8 cellular contexts compared by ENCODE assay signal in the genomic region with DNA sequence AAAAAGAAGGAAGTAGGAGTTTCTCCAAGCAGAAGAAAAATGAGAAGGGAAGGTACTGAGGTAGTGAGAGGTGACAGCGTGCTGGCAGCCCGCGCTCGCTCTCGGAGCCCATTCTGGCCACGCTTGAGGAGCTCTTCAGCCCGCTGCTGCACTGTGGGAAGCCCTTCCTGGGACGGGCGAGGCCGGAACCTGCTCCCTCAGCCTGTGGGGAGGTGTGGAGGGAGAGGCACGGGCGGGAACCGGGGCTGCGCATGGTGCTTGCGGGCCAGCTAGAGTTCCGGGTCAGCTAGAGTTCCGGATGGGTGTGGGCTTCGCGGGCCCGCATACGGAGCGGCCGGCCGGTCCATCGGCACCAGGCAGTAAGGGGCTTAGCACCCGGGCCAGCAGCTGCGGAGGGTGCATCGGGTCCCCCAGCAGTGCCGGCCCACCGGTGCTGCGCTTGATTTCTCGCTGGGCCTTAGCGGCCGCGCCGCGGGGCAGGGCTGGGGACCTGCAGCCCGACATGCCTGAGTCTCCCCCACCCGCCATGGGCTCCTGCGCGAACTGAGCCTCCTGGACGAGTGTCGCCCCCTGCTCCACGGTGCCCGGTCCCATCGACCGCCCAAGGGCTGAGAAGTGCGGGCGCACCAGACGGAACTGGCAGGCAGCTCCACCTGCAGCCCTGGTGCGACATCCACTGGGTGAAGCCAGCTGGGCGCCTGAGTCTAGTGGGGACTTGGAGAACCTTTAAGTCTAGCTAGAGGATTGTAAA. TPM values are rescaled to one million over a fixed set of nuclear protein-coding genes. Genes with fewer than 3 reads are reported as not detected.
DNase-seq lines count a peak whose midpoint lies in the region; ATAC-seq, FAIRE-seq and TF ChIP-seq lines count a peak whose summit lies in the region.

No MANE protein-coding gene starts in this region.

- CTCF ChIA-PET in A673 (lab: Charles Lee) = no interaction called here

- no peak for FAIRE-seq in urothelium cell line (lab: Jason Lieb, UNC)

- intact Hi-C loops in activated CD4-positive, alpha-beta T cell treated with anti-CD3 and anti-CD28 coated beads, Interleukin-2, amount 10 ng/mL, durations not matched to agents 24 days and 14 days (cut with micrococcal nuclease) = no loop called here
- intact Hi-C loops in left ventricle myocardium inferior (cut with micrococcal nuclease) (no loop called here), A673 (cut with micrococcal nuclease; ENCODE audit: unreplicated experiment) (no loop called here), adrenal gland (cut with DNase I) (no loop called here)

- TF ChIP-seq CTCF in left ventricle myocardium inferior (IDR thresholded peaks at IDR 0.05; ENCODE audit: borderline replicate concordance) = no peak
- no peak for TF ChIP-seq CTCF in A673 (conservative IDR thresholded peaks at IDR 0.05; ENCODE audit: low read depth, low read length)
- no peak for TF ChIP-seq CTCF in adrenal gland (IDR thresholded peaks at IDR 0.05)

- H3K4me3 ChIP-seq in left ventricle myocardium inferior = peak overlapping the region; percentile 55
- H3K4me3 ChIP-seq in subcutaneous abdominal adipose tissue (ENCODE audit: low read depth in 1 of 5, low read length in 5 of 5) = peak overlapping the region in 3 of 5 donors; percentile 38 to 54 (median 49)
- H3K4me3 ChIP-seq in A673 (ENCODE audit: low read depth, low read length, poor library complexity, severe bottlenecking) = no peak overlapping the region
- H3K4me3 ChIP-seq in adrenal gland = peak overlapping the region in 1 of 4 donors; percentile 45

- peaks cover 6% of the 10 kb centered on the region for H3K36me3 Mint-ChIP-seq in activated CD4-positive, alpha-beta T cell treated with anti-CD3 and anti-CD28 coated beads, Interleukin-2, amount 10 ng/mL, durations not matched to agents 24 days and 14 days (ENCODE audit: low read depth)

- no TSS peak for BruUV-seq in A673 (replicated peaks; lab: Mats Ljungman, UMichigan)

- DNase-seq in activated CD4-positive, alpha-beta T cell treated with anti-CD3 and anti-CD28 coated beads, Interleukin-2, amount 10 ng/mL, durations not matched to agents 24 days and 14 days = peak; percentile 67
- DNase-seq in left ventricle myocardium inferior = no peak
- DNase-seq in A673 (ENCODE audit: low spot score) = no peak
- no peak for DNase-seq in NCI-H1436 treated with DMSO at 0.1 percent for 48 hours (lab: John Stamatoyannopoulos, UW)
- DNase-seq in urothelium cell line (ENCODE audit: low spot score) = no peak
- no peak for DNase-seq in adrenal gland

- H3K36me3 ChIP-seq in left ventricle myocardium inferior (no peaks in the 10 kb centered on the region), subcutaneous abdominal adipose tissue (ENCODE audit: control insufficient read depth in 5 of 5, insufficient read depth in 5 of 5, low read length in 5 of 5) (no peaks in the 10 kb centered on the region), A673 (ENCODE audit: insufficient read depth, low read length, poor library complexity, severe bottlenecking) (no peaks in the 10 kb centered on the region), adrenal gland (replicated peaks in 1 of 2) (no peaks in the 10 kb centered on the region)

- H3K9ac ChIP-seq in subcutaneous abdominal adipose tissue (ENCODE audit: low read length in 5 of 5) = no peak overlapping the region

- H3K9me3 Mint-ChIP-seq in activated CD4-positive, alpha-beta T cell treated with anti-CD3 and anti-CD28 coated beads, Interleukin-2, amount 10 ng/mL, durations not matched to agents 24 days and 14 days = peaks cover 9% of the 10 kb centered on the region

- H3K4me3 Mint-ChIP-seq in activated CD4-positive, alpha-beta T cell treated with anti-CD3 and anti-CD28 coated beads, Interleukin-2, amount 10 ng/mL, durations not matched to agents 24 days and 14 days = peak overlapping the region; percentile 37

- POLR2A ChIA-PET in A673 (lab: Charles Lee; ENCODE audit: low non-redundant PET) = no interaction called here

- H3K27me3 ChIP-seq in left ventricle myocardium inferior (ENCODE audit: low read depth) = peaks cover 72% of the 10 kb centered on the region
- H3K27me3 ChIP-seq in subcutaneous abdominal adipose tissue (ENCODE audit: control insufficient read depth in 5 of 5, insufficient read depth in 4 of 5, low read length in 5 of 5) = peaks cover 5 to 35% (median 19%) of the 10 kb centered on the region in 5 donors
- no peaks in the 10 kb centered on the region for H3K27me3 ChIP-seq in A673 (replicated peaks; ENCODE audit: insufficient read depth, low read depth, low read length, poor library complexity)
- H3K27me3 ChIP-seq in adrenal gland = peaks cover 22% of the 10 kb centered on the region

- H3K27ac ChIP-seq in left ventricle myocardium inferior (replicated peaks) (no peak overlapping the region), subcutaneous abdominal adipose tissue (ENCODE audit: low read depth, low read length) (no peak overlapping the region), A673 (ENCODE audit: low read depth, low read length, poor library complexity, severe bottlenecking) (no peak overlapping the region), adrenal gland (no peak overlapping the region)

- peaks cover 4% of the 10 kb centered on the region for H3K4me1 ChIP-seq in left ventricle myocardium inferior
- H3K4me1 ChIP-seq in subcutaneous abdominal adipose tissue (ENCODE audit: control insufficient read depth in 5 of 5, insufficient read depth in 5 of 5, low read length in 5 of 5) = peaks cover 0 to 8% (median 6%) of the 10 kb centered on the region in 5 donors
- H3K4me1 ChIP-seq in A673 (ENCODE audit: insufficient read depth, low read length, poor library complexity, severe bottlenecking) = no peaks in the 10 kb centered on the region
- no peaks in the 10 kb centered on the region for H3K4me1 ChIP-seq in adrenal gland (replicated peaks in 1 of 2)

- peaks cover 44% of the 10 kb centered on the region for H3K27me3 Mint-ChIP-seq in activated CD4-positive, alpha-beta T cell treated with anti-CD3 and anti-CD28 coated beads, Interleukin-2, amount 10 ng/mL, durations not matched to agents 24 days and 14 days

- H3K9me3 ChIP-seq in left ventricle myocardium inferior (replicated peaks) = no peaks in the 10 kb centered on the region
- no peaks in the 10 kb centered on the region for H3K9me3 ChIP-seq in subcutaneous abdominal adipose tissue (ENCODE audit: control insufficient read depth in 5 of 5, low read length in 5 of 5)
- no peaks in the 10 kb centered on the region for H3K9me3 ChIP-seq in A673 (ENCODE audit: low read depth, low read length, poor library complexity, severe bottlenecking)
- H3K9me3 ChIP-seq in adrenal gland (replicated peaks in 1 of 3) = no peaks in the 10 kb centered on the region

- no peak overlapping the region for H3K27ac Mint-ChIP-seq in activated CD4-positive, alpha-beta T cell treated with anti-CD3 and anti-CD28 coated beads, Interleukin-2, amount 10 ng/mL, durations not matched to agents 24 days and 14 days

- no peak for TF ChIP-seq POLR2A in adrenal gland (IDR thresholded peaks at IDR 0.05)

- peaks cover 7% of the 10 kb centered on the region for H3K4me1 Mint-ChIP-seq in activated CD4-positive, alpha-beta T cell treated with anti-CD3 and anti-CD28 coated beads, Interleukin-2, amount 10 ng/mL, durations not matched to agents 24 days and 14 days

- ATAC-seq in GM21786 (IDR thresholded peaks at IDR 0.05; ENCODE audit: unreplicated experiment) = peak; percentile 35

- WGBS in adrenal gland, 4 donors = 20 to 34% (median 27%) methylated on average over 17 to 52 of the region's 52 CpGs

RNA-seq across cellular contexts. Expression of a gene that starts 11.1 kb away (rescaled TPM):
- 0.24 and 0.63 TPM in 2 replicates for total RNA-seq in activated CD4-positive, alpha-beta T cell treated with anti-CD3 and anti-CD28 coated beads, Interleukin-2, amount 10 ng/mL, durations not matched to agents 24 days and 14 days
- 3.3 TPM for total RNA-seq in left ventricle myocardium inferior
- not detected in 2 replicates for total RNA-seq in A673 (2021)
- total RNA-seq in adrenal gland = 1 to 10 TPM in 6 of 8 donors, under 1 TPM in 2; 0.18 to 3.6 (median 1.6) TPM
- 1 to 10 TPM in 1 of 3 donors, under 1 TPM in 2; 0.05 to 1.1 (median 0.48) TPM for polyA plus RNA-seq in adrenal gland

RNA-seq across cellular contexts. Expression of a gene that starts 31.2 kb away (rescaled TPM):
- total RNA-seq in activated CD4-positive, alpha-beta T cell treated with anti-CD3 and anti-CD28 coated beads, Interleukin-2, amount 10 ng/mL, durations not matched to agents 24 days and 14 days = 378 and 383 TPM in 2 replicates
- 2.1 TPM for total RNA-seq in left ventricle myocardium inferior
- 414 and 486 TPM in 2 replicates for total RNA-seq in A673 (2021)
- 1 to 10 TPM; 2.0 to 6.5 (median 3.8) TPM for total RNA-seq in adrenal gland
- 1 to 10 TPM in 2 of 3 donors, under 1 TPM in 1; 0.67 to 7.5 (median 2.9) TPM for polyA plus RNA-seq in adrenal gland

RNA-seq across cellular contexts. Expression of a gene that starts 48.0 kb away (rescaled TPM):
- total RNA-seq in activated CD4-positive, alpha-beta T cell treated with anti-CD3 and anti-CD28 coated beads, Interleukin-2, amount 10 ng/mL, durations not matched to agents 24 days and 14 days = 7.2 and 8.4 TPM in 2 replicates
- total RNA-seq in left ventricle myocardium inferior = 20.8 TPM
- total RNA-seq in A673 (2021) = 2.8 and 3.0 TPM in 2 replicates
- total RNA-seq in adrenal gland = 10 to 100 TPM; 20.9 to 75.7 (median 29.5) TPM
- polyA plus RNA-seq in adrenal gland = 10 to 100 TPM in 1 of 3 donors, 1 to 10 TPM in 2; 6.8 to 21.5 (median 8.5) TPM

Comparison
In these comparisons a context has a peak if more than half of its experiments do, and no peak if none do; other contexts are left out.
1. RNA of a gene that starts 31.2 kb away (total RNA-seq): 414 to 486 TPM in A673 and 378 to 383 TPM in activated CD4-positive, alpha-beta T cell treated with anti-CD3 and anti-CD28 coated beads, Interleukin-2, amount 10 ng/mL, durations not matched to agents 24 days and 14 days; 2.0 to 6.5 TPM in adrenal gland and 2.1 TPM in left ventricle myocardium inferior (single experiment); every median in the first group is over 10 times any median in the second.